In genomic region chr11:74932169-74932568, GRCh38 we compare ENCODE assay signal across 15 cellular contexts. TPM values are rescaled to one million over a fixed set of nuclear protein-coding genes. Genes with fewer than 3 reads are reported as not detected.
DNase-seq lines count a peak whose midpoint lies in the region; ATAC-seq and TF ChIP-seq lines count a peak whose summit lies in the region.
"Had no signal": no experiment of that assay in that cellular context is flagged by ENCODE, and none has a peak within 500 bp of the region (broad histone marks: within the 10 kb centered on the region; RNA-seq: fewer than 3 reads in every experiment).

No MANE protein-coding gene starts in this region.

- H3K9me3 ChIP-seq in mesenchymal stem cell (ENCODE audit: control insufficient read depth, low read length) = no peaks in the 10 kb centered on the region
- H3K9me3 ChIP-seq: mucosa of descending colon, upper lobe of left lung had no signal

- H3K27ac Mint-ChIP-seq in activated CD4-positive, alpha-beta T cell treated with anti-CD3 and anti-CD28 coated beads for 36 hours = peak overlapping the region; percentile 42
- no peak overlapping the region for H3K27ac Mint-ChIP-seq in stimulated activated memory B cell treated with anti-CD40 and anti-IgM and Interleukin-4, amounts not matched to agents 10 μg/mL and 1 μg/mL and 100 μg/mL, for 72 hours

- peak overlapping the region; percentile 31 for H2AK5ac ChIP-seq in mesenchymal stem cell (ENCODE audit: low read length, severe bottlenecking)

- ATAC-seq in activated CD4-positive, alpha-beta T cell treated with anti-CD3 and anti-CD28 coated beads for 36 hours = peak; percentile 54
- ATAC-seq in HG02763 (IDR thresholded peaks at IDR 0.05; ENCODE audit: unreplicated experiment) (no peak), HG02623 (IDR thresholded peaks at IDR 0.05; ENCODE audit: unreplicated experiment) (no peak)
- ATAC-seq in stimulated activated memory B cell treated with anti-CD40 and anti-IgM and Interleukin-4, amounts not matched to agents 10 μg/mL and 1 μg/mL and 100 μg/mL, for 72 hours = no peak
- ATAC-seq: mucosa of descending colon, Right ventricle myocardium inferior had no signal

- 55% methylated on average over 5 of the region's 5 CpGs for WGBS in mesenchymal stem cell

- no peaks in the 10 kb centered on the region for H3K79me1 ChIP-seq in mesenchymal stem cell (replicated peaks; ENCODE audit: low read length, poor library complexity, severe bottlenecking)

- no peak overlapping the region for H3K4me2 ChIP-seq in mesenchymal stem cell (ENCODE audit: low read length, poor library complexity, severe bottlenecking)

- H3K36me3 Mint-ChIP-seq in activated CD4-positive, alpha-beta T cell treated with anti-CD3 and anti-CD28 coated beads for 36 hours (ENCODE audit: low read depth) = peaks cover 17% of the 10 kb centered on the region
- peaks cover 32% of the 10 kb centered on the region for H3K36me3 Mint-ChIP-seq in stimulated activated memory B cell treated with anti-CD40 and anti-IgM and Interleukin-4, amounts not matched to agents 10 μg/mL and 1 μg/mL and 100 μg/mL, for 72 hours

- H2BK12ac ChIP-seq in mesenchymal stem cell (ENCODE audit: low read length in 2 of 2) = no peak overlapping the region

- no peaks in the 10 kb centered on the region for H3K9me3 Mint-ChIP-seq in activated CD4-positive, alpha-beta T cell treated with anti-CD3 and anti-CD28 coated beads for 36 hours (ENCODE audit: low read depth)
- H3K9me3 Mint-ChIP-seq in stimulated activated memory B cell treated with anti-CD40 and anti-IgM and Interleukin-4, amounts not matched to agents 10 μg/mL and 1 μg/mL and 100 μg/mL, for 72 hours = no peaks in the 10 kb centered on the region
- H3K9me3 Mint-ChIP-seq: central memory CD8-positive, alpha-beta T cell had no signal

- no peak overlapping the region for H3K23ac ChIP-seq in mesenchymal stem cell (ENCODE audit: low read length in 2 of 2)

- peak overlapping the region in 1 of 2 experiments; percentile 41 for H3K18ac ChIP-seq in mesenchymal stem cell (ENCODE audit: low read depth in 1 of 2, low read length in 2 of 2)

- H2BK5ac ChIP-seq in mesenchymal stem cell (ENCODE audit: low read depth, low read length, poor library complexity, severe bottlenecking) = no peak overlapping the region

- H2AFZ ChIP-seq in mesenchymal stem cell (ENCODE audit: low read depth, low read length) = no peak overlapping the region

- H2BK15ac ChIP-seq in mesenchymal stem cell (ENCODE audit: low read depth, poor library complexity, severe bottlenecking) = no peak overlapping the region

- peak; percentile 22 for DNase-seq in activated CD4-positive, alpha-beta T cell treated with anti-CD3 and anti-CD28 coated beads for 36 hours
- no peak for DNase-seq in activated CD4-positive, alpha-beta T cell treated with anti-CD3 and anti-CD28 coated beads, Interleukin-2, amount 50 U/mL, for 1 hour
- DNase-seq in NB4 (ENCODE audit: low read depth) = peak; percentile 12
- peak; percentile 36 for DNase-seq in astrocyte of the hippocampus (ENCODE audit: low read depth, low spot score)
- peak; percentile 42 for DNase-seq in mesenchymal stem cell
- DNase-seq: mucosa of descending colon, NCI-H1417, NCI-H69, posterior cingulate gyrus, upper lobe of left lung had no signal

- CTCF ChIA-PET in activated CD4-positive, alpha-beta T cell treated with anti-CD3 and anti-CD28 coated beads for 36 hours (lab: Charles Lee) = interaction anchor here (0.8 to 4.2 kb wide), 8 partner anchors 9 to 273 kb away, joined by 3 to 28 read pairs (median 4); no protein-coding TSS in a partner anchor

- H3K9ac ChIP-seq in mesenchymal stem cell (ENCODE audit: low read length) = peak overlapping the region; percentile 31

- H3K4me1 ChIP-seq in mesenchymal stem cell (ENCODE audit: control insufficient read depth, insufficient read depth, low read depth, low read length) = peaks cover 3% of the 10 kb centered on the region
- H3K4me1 ChIP-seq: upper lobe of left lung had no signal

- H3K36me3 ChIP-seq in mesenchymal stem cell (ENCODE audit: control insufficient read depth in 1 of 2, insufficient read depth in 2 of 2, low read depth in 1 of 2, low read length in 2 of 2) = peaks cover 7 to 36% of the 10 kb centered on the region in 2 experiments

- no peak for TF ChIP-seq POLR2A in NB4 (IDR thresholded peaks at IDR 0.05; ENCODE audit: extremely low read depth, insufficient read length)

- H3K4me3 ChIP-seq in NB4 (ENCODE audit: low read depth, low read length) (no peak overlapping the region), mesenchymal stem cell (ENCODE audit: insufficient read depth in 1 of 2, low read depth in 1 of 2, low read length in 2 of 2) (no peak overlapping the region)
- H3K4me3 ChIP-seq: mucosa of descending colon, upper lobe of left lung had no signal

- POLR2A ChIA-PET in activated CD4-positive, alpha-beta T cell treated with anti-CD3 and anti-CD28 coated beads for 36 hours (lab: Charles Lee) = no interaction called here

- H3K4me3 Mint-ChIP-seq in activated CD4-positive, alpha-beta T cell treated with anti-CD3 and anti-CD28 coated beads for 36 hours = no peak overlapping the region
- no peak overlapping the region for H3K4me3 Mint-ChIP-seq in stimulated activated memory B cell treated with anti-CD40 and anti-IgM and Interleukin-4, amounts not matched to agents 10 μg/mL and 1 μg/mL and 100 μg/mL, for 72 hours
- H3K4me3 Mint-ChIP-seq: central memory CD8-positive, alpha-beta T cell had no signal

- H2BK120ac ChIP-seq in mesenchymal stem cell (ENCODE audit: low read depth, low read length) = no peak overlapping the region

- H3K27me3 ChIP-seq in mesenchymal stem cell (ENCODE audit: control insufficient read depth in 1 of 2, insufficient read depth in 1 of 2, low read length in 2 of 2) = no peaks in the 10 kb centered on the region
- H3K27me3 ChIP-seq: upper lobe of left lung had no signal

- no peak overlapping the region for H3K14ac ChIP-seq in mesenchymal stem cell (ENCODE audit: low read length in 2 of 2)

- no peak overlapping the region for H3K27ac ChIP-seq in mesenchymal stem cell (ENCODE audit: low read length, poor library complexity, severe bottlenecking)
- H3K27ac ChIP-seq: upper lobe of left lung had no signal

- intact Hi-C loops in activated CD4-positive, alpha-beta T cell treated with anti-CD3 and anti-CD28 coated beads for 36 hours (cut with DNase I, micrococcal nuclease) = loop anchor here (1.0 to 5.0 kb wide), 2 partner anchors 11 to 210 kb away; no protein-coding TSS in a partner anchor

- H3K4ac ChIP-seq in mesenchymal stem cell (ENCODE audit: low read depth in 1 of 2, low read length in 2 of 2) = no peak overlapping the region

- peaks cover 9% of the 10 kb centered on the region for H3K4me1 Mint-ChIP-seq in activated CD4-positive, alpha-beta T cell treated with anti-CD3 and anti-CD28 coated beads for 36 hours
- H3K4me1 Mint-ChIP-seq in stimulated activated memory B cell treated with anti-CD40 and anti-IgM and Interleukin-4, amounts not matched to agents 10 μg/mL and 1 μg/mL and 100 μg/mL, for 72 hours = no peaks in the 10 kb centered on the region

- no peaks in the 10 kb centered on the region for H3K27me3 Mint-ChIP-seq in activated CD4-positive, alpha-beta T cell treated with anti-CD3 and anti-CD28 coated beads for 36 hours
- H3K27me3 Mint-ChIP-seq in stimulated activated memory B cell treated with anti-CD40 and anti-IgM and Interleukin-4, amounts not matched to agents 10 μg/mL and 1 μg/mL and 100 μg/mL, for 72 hours = no peaks in the 10 kb centered on the region
- H3K27me3 Mint-ChIP-seq: central memory CD8-positive, alpha-beta T cell had no signal

- H4K91ac ChIP-seq in mesenchymal stem cell (ENCODE audit: low read length) = peak overlapping the region; percentile 45

- peak overlapping the region; percentile 40 for H4K8ac ChIP-seq in mesenchymal stem cell (ENCODE audit: low read length)

- no peak for TF ChIP-seq CTCF in NB4 (IDR thresholded peaks at IDR 0.05; ENCODE audit: low read depth, low read length)

RNA-seq across cellular contexts. Expression of gene XRRA1, which starts 16.7 kb away (rescaled TPM):
- 10 to 100 TPM in 1 of 2 experiments, 1 to 10 TPM in 1; 7.8 to 11.9 TPM for total RNA-seq in activated CD4-positive, alpha-beta T cell treated with anti-CD3 and anti-CD28 coated beads for 36 hours
- 4.7 TPM for polyA plus RNA-seq in mesenchymal stem cell (2013, experiment 1 of 2)
- polyA plus RNA-seq in mesenchymal stem cell (2013, experiment 2 of 2) = 4.9 TPM

RNA-seq across cellular contexts. Expression of gene SPCS2, which starts 16.9 kb away (rescaled TPM):
- 100 to 1,000 TPM; 124 to 131 TPM for total RNA-seq in activated CD4-positive, alpha-beta T cell treated with anti-CD3 and anti-CD28 coated beads for 36 hours
- polyA plus RNA-seq in mesenchymal stem cell (2013, experiment 1 of 2) = 106 TPM
- polyA plus RNA-seq in mesenchymal stem cell (2013, experiment 2 of 2) = 105 TPM

RNA-seq across cellular contexts. Expression of gene NEU3, which starts 56.6 kb away (rescaled TPM):
- total RNA-seq in activated CD4-positive, alpha-beta T cell treated with anti-CD3 and anti-CD28 coated beads for 36 hours = 10 to 100 TPM; 12.0 to 13.9 TPM
- 3.6 TPM for polyA plus RNA-seq in mesenchymal stem cell (2013, experiment 1 of 2)
- polyA plus RNA-seq in mesenchymal stem cell (2013, experiment 2 of 2) = 3.0 TPM
